1 cellular context compared by ENCODE assay signal in the genomic region with DNA sequence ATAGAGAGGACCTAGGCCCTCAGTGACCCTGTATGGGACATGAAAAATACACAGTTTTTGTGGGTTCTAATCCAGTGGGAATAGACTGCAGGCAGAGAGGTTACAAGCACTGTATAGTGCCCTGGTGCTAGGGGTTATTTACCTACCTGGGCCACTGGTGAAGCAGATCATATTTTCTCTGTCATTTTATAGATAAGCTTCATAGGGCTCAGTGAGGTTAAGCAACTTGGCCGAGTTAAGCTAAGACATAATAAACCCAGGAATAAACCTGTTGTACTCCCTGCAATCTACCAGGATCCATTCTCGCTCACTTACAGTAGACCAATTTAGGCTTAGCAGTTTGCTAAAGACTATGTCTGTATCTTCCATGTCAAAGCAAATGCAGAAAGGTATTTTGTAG.
TF ChIP-seq lines count a peak whose summit lies in the region.

No MANE protein-coding gene starts in this region.

TF ChIP-seq in SK-N-SH, 30 proteins besides CTCF, POLR2A, EP300 and RAD21 (continued from another document):
- TF ChIP-seq, protein P1, sequence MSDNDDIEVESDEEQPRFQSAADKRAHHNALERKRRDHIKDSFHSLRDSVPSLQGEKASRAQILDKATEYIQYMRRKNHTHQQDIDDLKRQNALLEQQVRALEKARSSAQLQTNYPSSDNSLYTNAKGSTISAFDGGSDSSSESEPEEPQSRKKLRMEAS (IDR thresholded peaks at IDR 0.05; ENCODE audit: low read depth), result no peak
- TF ChIP-seq MXI1 (IDR thresholded peaks at IDR 0.05; ENCODE audit: low read depth, low read length) (no peak), RXRA (IDR thresholded peaks at IDR 0.05; ENCODE audit: borderline replicate concordance, low read depth) (no peak), CHD2 (IDR thresholded peaks at IDR 0.05; ENCODE audit: low read length, partially characterized antibody) (no peak)
